8 cellular contexts compared by ENCODE assay signal in genomic region chr9:70113403-70114022, GRCh38.
DNase-seq lines count a peak whose midpoint lies in the region; ATAC-seq and TF ChIP-seq lines count a peak whose summit lies in the region.

No MANE protein-coding gene starts in this region.

- H3K9me3 ChIP-seq in cardiac muscle cell (ENCODE audit: low read depth): no peaks in the 10 kb centered on the region

- peak; percentile 95 for TF ChIP-seq CTCF in cardiac muscle cell (IDR thresholded peaks at IDR 0.05; ENCODE audit: low read depth, low read length)

- no peaks in the 10 kb centered on the region for H3K4me1 ChIP-seq in cardiac muscle cell (ENCODE audit: low read depth)

- H3K4me3 Mint-ChIP-seq in activated CD4-positive, alpha-beta T cell treated with anti-CD3 and anti-CD28 coated beads, Interleukin-2, amount 10 ng/mL, durations not matched to agents 7 days and 5 days: no peak overlapping the region
- H3K4me3 Mint-ChIP-seq in activated CD8-positive, alpha-beta T cell treated with anti-CD3 and anti-CD28 coated beads, Interleukin-2, amount 10 ng/mL, durations not matched to agents 7 days and 5 days: no peak overlapping the region

- H3K27ac ChIP-seq in cardiac muscle cell: no peak overlapping the region

- H3K27me3 ChIP-seq in cardiac muscle cell: no peaks in the 10 kb centered on the region

- DNase-seq in activated CD4-positive, alpha-beta T cell treated with anti-CD3 and anti-CD28 coated beads, Interleukin-2, amount 10 ng/mL, durations not matched to agents 7 days and 5 days: peak; percentile 28
- no peak for DNase-seq in activated CD4-positive, alpha-beta T cell treated with anti-CD3 and anti-CD28 coated beads, Interleukin-2, amount 50 U/mL, for 1 hour
- peak; percentile 67 for DNase-seq in HCEC 1CT
- DNase-seq in NCI-H1694 (lab: John Stamatoyannopoulos, UW): peak; percentile 14
- peak; percentile 40 for DNase-seq in activated CD8-positive, alpha-beta T cell treated with anti-CD3 and anti-CD28 coated beads, Interleukin-2, amount 10 ng/mL, durations not matched to agents 7 days and 5 days
- peak; percentile 57 to 79 for DNase-seq in cardiac muscle cell (ENCODE audit: low read depth in 1 of 2, low spot score in 1 of 2)
- peak; percentile 39 for DNase-seq in putamen (ENCODE audit: low spot score)

- H3K4me1 Mint-ChIP-seq in activated CD4-positive, alpha-beta T cell treated with anti-CD3 and anti-CD28 coated beads, Interleukin-2, amount 10 ng/mL, durations not matched to agents 7 days and 5 days: no peaks in the 10 kb centered on the region
- H3K4me1 Mint-ChIP-seq in activated CD8-positive, alpha-beta T cell treated with anti-CD3 and anti-CD28 coated beads, Interleukin-2, amount 10 ng/mL, durations not matched to agents 7 days and 5 days (ENCODE audit: low read depth): no peaks in the 10 kb centered on the region

- no peaks in the 10 kb centered on the region for H3K36me3 Mint-ChIP-seq in activated CD4-positive, alpha-beta T cell treated with anti-CD3 and anti-CD28 coated beads, Interleukin-2, amount 10 ng/mL, durations not matched to agents 7 days and 5 days (ENCODE audit: low read depth)
- H3K36me3 Mint-ChIP-seq in activated CD8-positive, alpha-beta T cell treated with anti-CD3 and anti-CD28 coated beads, Interleukin-2, amount 10 ng/mL, durations not matched to agents 7 days and 5 days (ENCODE audit: low read depth): no peaks in the 10 kb centered on the region

- no peak for ATAC-seq in activated CD8-positive, alpha-beta T cell treated with anti-CD3 and anti-CD28 coated beads, Interleukin-2, amount 10 ng/mL, durations not matched to agents 7 days and 5 days
- no peak for ATAC-seq in HG02678 (IDR thresholded peaks at IDR 0.05; ENCODE audit: unreplicated experiment)

- no peak overlapping the region for H3K4me3 ChIP-seq in cardiac muscle cell

- no peaks in the 10 kb centered on the region for H3K9me3 Mint-ChIP-seq in activated CD4-positive, alpha-beta T cell treated with anti-CD3 and anti-CD28 coated beads, Interleukin-2, amount 10 ng/mL, durations not matched to agents 7 days and 5 days
- no peaks in the 10 kb centered on the region for H3K9me3 Mint-ChIP-seq in activated CD8-positive, alpha-beta T cell treated with anti-CD3 and anti-CD28 coated beads, Interleukin-2, amount 10 ng/mL, durations not matched to agents 7 days and 5 days (ENCODE audit: insufficient read depth)

- POLR2A ChIA-PET in activated CD4-positive, alpha-beta T cell treated with anti-CD3 and anti-CD28 coated beads, Interleukin-2, amount 10 ng/mL, durations not matched to agents 7 days and 5 days (lab: Charles Lee): no interaction called here
- POLR2A ChIA-PET in activated CD8-positive, alpha-beta T cell treated with anti-CD3 and anti-CD28 coated beads, Interleukin-2, amount 10 ng/mL, durations not matched to agents 7 days and 5 days (lab: Charles Lee): no interaction called here

- no peak overlapping the region for H3K27ac Mint-ChIP-seq in activated CD4-positive, alpha-beta T cell treated with anti-CD3 and anti-CD28 coated beads, Interleukin-2, amount 10 ng/mL, durations not matched to agents 7 days and 5 days
- no peak overlapping the region for H3K27ac Mint-ChIP-seq in activated CD8-positive, alpha-beta T cell treated with anti-CD3 and anti-CD28 coated beads, Interleukin-2, amount 10 ng/mL, durations not matched to agents 7 days and 5 days

- CTCF ChIA-PET in activated CD4-positive, alpha-beta T cell treated with anti-CD3 and anti-CD28 coated beads, Interleukin-2, amount 10 ng/mL, durations not matched to agents 7 days and 5 days (lab: Charles Lee): interaction anchor here (0.6 to 1.1 kb wide), 3 partner anchors 9 to 890 kb away, joined by 3 to 4 read pairs (median 3); no protein-coding TSS in a partner anchor
- CTCF ChIA-PET in activated CD8-positive, alpha-beta T cell treated with anti-CD3 and anti-CD28 coated beads, Interleukin-2, amount 10 ng/mL, durations not matched to agents 7 days and 5 days (lab: Charles Lee): interaction anchor here (0.6 to 6.1 kb wide), 20 partner anchors 9 to 371 kb away, joined by 3 to 61 read pairs (median 4); no protein-coding TSS in a partner anchor

- no peaks in the 10 kb centered on the region for H3K36me3 ChIP-seq in cardiac muscle cell

- H3K27me3 Mint-ChIP-seq in activated CD4-positive, alpha-beta T cell treated with anti-CD3 and anti-CD28 coated beads, Interleukin-2, amount 10 ng/mL, durations not matched to agents 7 days and 5 days: peaks cover 11% of the 10 kb centered on the region
- H3K27me3 Mint-ChIP-seq in activated CD8-positive, alpha-beta T cell treated with anti-CD3 and anti-CD28 coated beads, Interleukin-2, amount 10 ng/mL, durations not matched to agents 7 days and 5 days (ENCODE audit: low read depth): peaks cover 12% of the 10 kb centered on the region
